ENCODE assay signal across 16 cellular contexts in the genomic region with DNA sequence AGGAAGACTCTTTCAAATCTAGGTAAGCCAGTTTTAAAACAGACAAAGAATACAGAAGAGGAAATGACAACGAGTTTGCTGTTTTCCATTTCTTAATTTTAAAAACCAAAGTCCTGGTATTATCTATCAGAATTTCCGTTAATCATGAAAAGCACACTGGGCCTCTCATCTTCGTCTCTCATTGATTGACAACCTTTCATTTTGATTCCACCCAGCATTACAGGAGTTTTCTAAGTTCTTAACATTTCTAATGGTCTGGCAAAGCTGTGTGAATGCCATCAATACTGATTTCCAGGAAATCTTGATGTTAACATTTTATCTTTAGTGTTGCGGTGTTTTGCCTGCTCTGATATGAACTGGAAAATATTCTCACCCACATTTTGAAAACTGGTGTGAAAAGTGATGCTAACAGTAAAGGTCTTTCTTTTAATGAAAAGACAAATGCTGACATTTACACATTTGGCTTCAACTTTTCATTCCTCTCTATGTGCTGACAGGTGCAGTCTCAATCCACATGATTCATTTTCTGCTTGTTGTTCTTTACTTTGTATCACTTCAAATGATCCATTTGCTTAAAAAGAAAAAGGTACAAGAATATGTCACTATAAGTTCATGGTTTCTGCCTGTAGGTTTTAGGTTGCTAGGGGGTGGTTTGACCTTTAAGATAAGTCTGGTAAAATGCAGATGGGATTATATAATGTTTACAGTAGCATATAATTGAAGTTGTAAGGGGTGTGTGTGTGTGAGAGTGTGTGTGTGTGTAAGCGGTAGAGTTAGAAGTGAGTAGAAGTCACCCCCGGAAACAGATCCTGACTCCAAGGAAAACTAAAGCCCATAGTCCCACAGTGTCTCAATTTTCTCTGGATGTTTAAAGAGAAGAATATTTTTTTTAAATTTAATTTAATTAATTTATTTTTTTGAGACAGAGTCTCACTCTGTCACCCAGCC. TPM values are rescaled to one million over a fixed set of nuclear protein-coding genes. Genes with fewer than 3 reads are reported as not detected.
DNase-seq lines count a peak whose midpoint lies in the region; ATAC-seq and TF ChIP-seq lines count a peak whose summit lies in the region.
"Had no signal": no experiment of that assay in that cellular context is flagged by ENCODE, and none has a peak within 500 bp of the region (broad histone marks: within the 10 kb centered on the region; RNA-seq: fewer than 3 reads in every experiment).

No MANE protein-coding gene starts in this region.

- no peak overlapping the region for H3K4me3 Mint-ChIP-seq in MCF 10A (ENCODE audit: unreplicated experiment)
- peak overlapping the region; percentile 78 for H3K4me3 Mint-ChIP-seq in activated T-helper 17 cell treated with anti-CD3 and anti-CD28 coated beads, Interleukin-2, amount 50 U/mL, for 72 hours
- H3K4me3 Mint-ChIP-seq in stimulated activated naive CD8-positive, alpha-beta T cell treated with anti-CD3 and anti-CD28 coated beads, Interleukin-15, amount 100 ng/mL, for 72 hours = peak overlapping the region in 1 of 2 donors; percentile 19

- DNase-seq in MCF 10A (ENCODE audit: unreplicated experiment) = no peak
- no peak for DNase-seq in breast epithelium (ENCODE audit: low spot score in 2 of 2)
- DNase-seq in mucosa of descending colon = peak in 1 of 3 donors; percentile 66
- DNase-seq in stimulated activated naive CD8-positive, alpha-beta T cell treated with anti-CD3 and anti-CD28 coated beads, Interleukin-15, amount 100 ng/mL, for 72 hours = no peak
- DNase-seq in NCI-H1930 (lab: John Stamatoyannopoulos, UW) = no peak
- DNase-seq in ecto neural progenitor cell (ENCODE audit: low spot score) = no peak
- DNase-seq in SJCRH30 = no peak
- DNase-seq: BE2C, MG63, NCI-H1092 treated with DMSO at 0.1 percent for 48 hours, NCI-H1694, NCI-H446, PC-9 had no signal

- H3K9me3 ChIP-seq in breast epithelium (no peaks in the 10 kb centered on the region), mucosa of descending colon (no peaks in the 10 kb centered on the region), SJCRH30 (replicated peaks) (no peaks in the 10 kb centered on the region)
- H3K9me3 ChIP-seq: BE2C, MG63 had no signal

- no peaks in the 10 kb centered on the region for H3K27me3 ChIP-seq in breast epithelium
- no peaks in the 10 kb centered on the region for H3K27me3 ChIP-seq in SJCRH30
- H3K27me3 ChIP-seq: BE2C, MG63 had no signal

- no peaks in the 10 kb centered on the region for H3K27me3 Mint-ChIP-seq in MCF 10A (ENCODE audit: insufficient read depth, unreplicated experiment)
- H3K27me3 Mint-ChIP-seq in activated T-helper 17 cell treated with anti-CD3 and anti-CD28 coated beads, Interleukin-2, amount 50 U/mL, for 72 hours = no peaks in the 10 kb centered on the region
- H3K27me3 Mint-ChIP-seq in stimulated activated naive CD8-positive, alpha-beta T cell treated with anti-CD3 and anti-CD28 coated beads, Interleukin-15, amount 100 ng/mL, for 72 hours = peaks cover 9% of the 10 kb centered on the region

- H3K4me1 Mint-ChIP-seq in MCF 10A (ENCODE audit: insufficient read depth, unreplicated experiment) = no peaks in the 10 kb centered on the region
- peaks cover 34% of the 10 kb centered on the region for H3K4me1 Mint-ChIP-seq in activated T-helper 17 cell treated with anti-CD3 and anti-CD28 coated beads, Interleukin-2, amount 50 U/mL, for 72 hours
- H3K4me1 Mint-ChIP-seq in stimulated activated naive CD8-positive, alpha-beta T cell treated with anti-CD3 and anti-CD28 coated beads, Interleukin-15, amount 100 ng/mL, for 72 hours = peaks cover 37% of the 10 kb centered on the region

- H3K27ac ChIP-seq in breast epithelium (no peak overlapping the region), SJCRH30 (no peak overlapping the region)
- H3K27ac ChIP-seq: GM23248, KMS-11, PC-9 had no signal

- no peaks in the 10 kb centered on the region for H3K9me3 Mint-ChIP-seq in MCF 10A (ENCODE audit: unreplicated experiment)
- H3K9me3 Mint-ChIP-seq in activated T-helper 17 cell treated with anti-CD3 and anti-CD28 coated beads, Interleukin-2, amount 50 U/mL, for 72 hours = no peaks in the 10 kb centered on the region
- H3K9me3 Mint-ChIP-seq in stimulated activated naive CD8-positive, alpha-beta T cell treated with anti-CD3 and anti-CD28 coated beads, Interleukin-15, amount 100 ng/mL, for 72 hours = no peaks in the 10 kb centered on the region

- H3K36me3 Mint-ChIP-seq in MCF 10A (ENCODE audit: insufficient read depth, unreplicated experiment) = peaks cover 7% of the 10 kb centered on the region
- H3K36me3 Mint-ChIP-seq in activated T-helper 17 cell treated with anti-CD3 and anti-CD28 coated beads, Interleukin-2, amount 50 U/mL, for 72 hours (ENCODE audit: low read depth) = peaks cover 4% of the 10 kb centered on the region

- peak; percentile 80 for ATAC-seq in activated T-helper 17 cell treated with anti-CD3 and anti-CD28 coated beads, Interleukin-2, amount 50 U/mL, for 72 hours (replicated peaks)
- peak; percentile 88 for ATAC-seq in mucosa of descending colon
- ATAC-seq in stimulated activated naive CD8-positive, alpha-beta T cell treated with anti-CD3 and anti-CD28 coated beads, Interleukin-15, amount 100 ng/mL, for 72 hours = peak; percentile 42

- H3K4me1 ChIP-seq in breast epithelium = no peaks in the 10 kb centered on the region
- peaks cover 4% of the 10 kb centered on the region for H3K4me1 ChIP-seq in mucosa of descending colon (ENCODE audit: low read depth)
- H3K4me1 ChIP-seq in SJCRH30 = no peaks in the 10 kb centered on the region; the same call in 1 of the 2 replicates
- H3K4me1 ChIP-seq: BE2C had no signal

- CTCF ChIA-PET in MCF 10A (lab: Yijun Ruan, JAX) = interaction anchor here (2.7 kb wide), 1 partner anchor 9 kb away, joined by 12 read pairs; no protein-coding TSS in a partner anchor

- POLR2A ChIA-PET in MCF 10A (lab: Yijun Ruan, JAX) = no interaction called here

- TF ChIP-seq CTCF in MCF 10A (IDR thresholded peaks at IDR 0.05; ENCODE audit: unreplicated experiment) = no peak
- TF ChIP-seq CTCF in breast epithelium (IDR thresholded peaks at IDR 0.05) = no peak
- TF ChIP-seq CTCF in mucosa of descending colon (IDR thresholded peaks at IDR 0.05) = no peak

- no peaks in the 10 kb centered on the region for H3K36me3 ChIP-seq in breast epithelium
- H3K36me3 ChIP-seq in mucosa of descending colon (ENCODE audit: low read depth) = no peaks in the 10 kb centered on the region
- no peaks in the 10 kb centered on the region for H3K36me3 ChIP-seq in SJCRH30
- H3K36me3 ChIP-seq: BE2C, MG63 had no signal

- H3K27ac Mint-ChIP-seq in MCF 10A (ENCODE audit: low read depth, unreplicated experiment) = peak overlapping the region; percentile 1
- peak overlapping the region; percentile 84 for H3K27ac Mint-ChIP-seq in activated T-helper 17 cell treated with anti-CD3 and anti-CD28 coated beads, Interleukin-2, amount 50 U/mL, for 72 hours
- peak overlapping the region in 1 of 2 donors; percentile 58 for H3K27ac Mint-ChIP-seq in stimulated activated naive CD8-positive, alpha-beta T cell treated with anti-CD3 and anti-CD28 coated beads, Interleukin-15, amount 100 ng/mL, for 72 hours

- no TSS peak for BruUV-seq in MCF 10A (replicated peaks; lab: Mats Ljungman, UMichigan)

- no peak for TF ChIP-seq POLR2A in breast epithelium (IDR thresholded peaks at IDR 0.05)

- no peak overlapping the region for H3K4me3 ChIP-seq in breast epithelium
- H3K4me3 ChIP-seq in mucosa of descending colon = no peak overlapping the region
- no peak overlapping the region for H3K4me3 ChIP-seq in SJCRH30
- H3K4me3 ChIP-seq: GM23248, MG63, PC-9 had no signal

- intact Hi-C loops in MCF 10A (cut with micrococcal nuclease) (no loop called here), breast epithelium (cut with DNase I; ENCODE audit: low total_unique reads) (no loop called here), mucosa of descending colon (cut with DNase I, micrococcal nuclease) (no loop called here)

RNA-seq across cellular contexts. Expression of a gene that starts 29.5 kb away (rescaled TPM):
- total RNA-seq in MCF 10A (2022) (not detected in 2 replicates), breast epithelium (not detected), mucosa of descending colon (not detected)
- total RNA-seq in activated T-helper 17 cell treated with anti-CD3 and anti-CD28 coated beads, Interleukin-2, amount 50 U/mL, for 72 hours = not detected
- total RNA-seq in SJCRH30 (2014; rRNA removed; shearing (Covaris generic)) = not detected in 2 replicates
- total RNA-seq: GM23248, PC-9 had no signal

RNA-seq across cellular contexts. Expression of a gene that starts 38.5 kb away (rescaled TPM):
- total RNA-seq in MCF 10A (2022) (18.0 and 34.4 TPM in 2 replicates), breast epithelium (1 to 10 TPM in 2 of 3 donors, not detected in 1; 1.3 to 6.7 TPM), mucosa of descending colon (10 to 100 TPM; 10.2 to 24.4 (median 12.9) TPM)
- 100 to 1,000 TPM in 1 of 2 donors, 10 to 100 TPM in 1; 36.1 to 137 TPM for total RNA-seq in activated T-helper 17 cell treated with anti-CD3 and anti-CD28 coated beads, Interleukin-2, amount 50 U/mL, for 72 hours
- total RNA-seq in SJCRH30 (2014; rRNA removed; shearing (Covaris generic)) = 4.2 and 4.3 TPM in 2 replicates
- total RNA-seq: GM23248, PC-9 had no signal

RNA-seq across cellular contexts. Expression of a gene that starts 47.0 kb away (rescaled TPM):
- total RNA-seq in MCF 10A (2022) (not detected in 2 replicates), breast epithelium (not detected), mucosa of descending colon (not detected)
- total RNA-seq in activated T-helper 17 cell treated with anti-CD3 and anti-CD28 coated beads, Interleukin-2, amount 50 U/mL, for 72 hours = not detected
- not detected in 2 replicates for total RNA-seq in SJCRH30 (2014; rRNA removed; shearing (Covaris generic))
- total RNA-seq: GM23248, PC-9 had no signal

RNA-seq across cellular contexts. Expression of a gene that starts 50.6 kb away (rescaled TPM):
- total RNA-seq in MCF 10A (2022) = not detected in 2 replicates
- not detected for total RNA-seq in breast epithelium
- not detected for total RNA-seq in activated T-helper 17 cell treated with anti-CD3 and anti-CD28 coated beads, Interleukin-2, amount 50 U/mL, for 72 hours
- total RNA-seq in mucosa of descending colon = not detected
- not detected in 2 replicates for total RNA-seq in SJCRH30 (2014; rRNA removed; shearing (Covaris generic))
- total RNA-seq: GM23248, PC-9 had no signal

RNA-seq across cellular contexts. Expression of a gene that starts 57.3 kb away (rescaled TPM):
- total RNA-seq in MCF 10A (2022) (not detected in 2 replicates), breast epithelium (100 to 1,000 TPM in 1 of 3 donors, 10 to 100 TPM in 2; 29.9 to 278 (median 46.9) TPM), mucosa of descending colon (10 to 100 TPM in 2 of 3 donors, 1 to 10 TPM in 1; 4.5 to 28.8 (median 21.6) TPM)
- not detected for total RNA-seq in activated T-helper 17 cell treated with anti-CD3 and anti-CD28 coated beads, Interleukin-2, amount 50 U/mL, for 72 hours
- not detected in 2 replicates for total RNA-seq in SJCRH30 (2014; rRNA removed; shearing (Covaris generic))
